Comparison of ENCODE assay signal across 19 cellular contexts in the genomic region with DNA sequence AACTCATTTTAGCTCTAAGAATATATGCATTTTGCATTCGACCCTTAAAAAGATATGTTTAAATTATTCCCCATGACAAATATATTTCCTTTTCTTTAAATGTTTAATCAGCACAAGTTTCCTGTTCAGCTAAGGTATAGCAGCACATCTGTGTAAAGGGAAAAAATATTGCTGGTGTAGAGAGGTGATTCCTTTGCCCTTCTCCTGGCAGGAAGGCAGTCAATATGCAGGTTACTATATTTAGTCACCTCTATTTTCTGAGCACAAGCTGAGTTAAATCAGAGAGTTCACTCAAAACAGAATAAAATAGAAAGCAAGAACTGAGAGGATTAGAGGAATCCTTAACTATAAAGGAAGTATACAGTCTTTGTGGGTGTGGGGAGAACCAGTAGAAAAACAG.
DNase-seq lines count a peak whose midpoint lies in the region; TF ChIP-seq lines count a peak whose summit lies in the region.
"Had no signal": no experiment of that assay in that cellular context is flagged by ENCODE, and none has a peak within 500 bp of the region (broad histone marks: within the 10 kb centered on the region; RNA-seq: fewer than 3 reads in every experiment).

No MANE protein-coding gene starts in this region.

- H3K14ac ChIP-seq in trophoblast cell (ENCODE audit: low read length) = no peak overlapping the region

- H2AK5ac ChIP-seq in trophoblast cell (ENCODE audit: low read length) = no peak overlapping the region

- H3K9me3 ChIP-seq in cardiac muscle cell (ENCODE audit: low read depth) (no peaks in the 10 kb centered on the region), right atrium auricular region (no peaks in the 10 kb centered on the region), Loucy (ENCODE audit: insufficient read depth, low read depth, low read length) (no peaks in the 10 kb centered on the region; the same call in 1 of the 2 replicates), trophoblast cell (ENCODE audit: insufficient read depth, low read depth, low read length) (no peaks in the 10 kb centered on the region), sigmoid colon (no peaks in the 10 kb centered on the region)
- H3K9me3 ChIP-seq: A549, HAP-1 had no signal

- H3K4ac ChIP-seq in trophoblast cell (ENCODE audit: low read depth, low read length) = no peak overlapping the region

- H4K12ac ChIP-seq in trophoblast cell (ENCODE audit: low read depth, low read length) = no peak overlapping the region

- peak overlapping the region; percentile 92 for H2BK120ac ChIP-seq in trophoblast cell (ENCODE audit: insufficient read depth, low read length, poor library complexity)

- no peak for TF ChIP-seq CTCF in cardiac muscle cell (IDR thresholded peaks at IDR 0.05; ENCODE audit: low read depth, low read length)
- TF ChIP-seq CTCF in right atrium auricular region (IDR thresholded peaks at IDR 0.05) = no peak
- TF ChIP-seq CTCF in Loucy (conservative IDR thresholded peaks at IDR 0.05; ENCODE audit: low read length) = no peak
- TF ChIP-seq CTCF in nephron progenitor cell (IDR thresholded peaks at IDR 0.05) = no peak
- no peak for TF ChIP-seq CTCF in sigmoid colon (IDR thresholded peaks at IDR 0.05)

- H4K8ac ChIP-seq in trophoblast cell (ENCODE audit: low read depth, low read length) = peak overlapping the region; percentile 62

- no peak overlapping the region for H3K9ac ChIP-seq in Loucy (ENCODE audit: low read depth, low read length, poor library complexity, severe bottlenecking)
- H3K9ac ChIP-seq in trophoblast cell (ENCODE audit: low read length) = no peak overlapping the region

- peak overlapping the region; percentile 87 for H3K27ac Mint-ChIP-seq in nephron progenitor cell
- H3K27ac Mint-ChIP-seq: CD4-positive, alpha-beta memory T cell; HFFc6 had no signal

- H3K23ac ChIP-seq in trophoblast cell (ENCODE audit: low read length) = no peak overlapping the region

- H3K27me3 ChIP-seq in cardiac muscle cell = no peaks in the 10 kb centered on the region
- H3K27me3 ChIP-seq in right atrium auricular region = no peaks in the 10 kb centered on the region
- H3K27me3 ChIP-seq in Loucy (ENCODE audit: insufficient read depth, low read length, poor library complexity, severe bottlenecking) = no peaks in the 10 kb centered on the region
- H3K27me3 ChIP-seq in trophoblast cell (ENCODE audit: insufficient read depth, low read length) = no peaks in the 10 kb centered on the region
- H3K27me3 ChIP-seq in sigmoid colon = no peaks in the 10 kb centered on the region

- H3K4me2 ChIP-seq in Loucy (ENCODE audit: low read depth, low read length, poor library complexity, severe bottlenecking) = peak overlapping the region; percentile 31
- no peak overlapping the region for H3K4me2 ChIP-seq in trophoblast cell (ENCODE audit: low read length)
- H3K4me2 ChIP-seq: A549 had no signal

- H3K79me2 ChIP-seq in Loucy (ENCODE audit: insufficient read depth, low read length) = no peaks in the 10 kb centered on the region
- peaks cover 2% of the 10 kb centered on the region for H3K79me2 ChIP-seq in trophoblast cell (ENCODE audit: control insufficient read depth, insufficient read depth, low read length, poor library complexity)

- H2AFZ ChIP-seq in Loucy (ENCODE audit: low read length) (no peak overlapping the region; the same call in 1 of the 2 replicates), trophoblast cell (ENCODE audit: insufficient read depth, low read length, poor library complexity) (no peak overlapping the region)

- no peaks in the 10 kb centered on the region for H3F3A ChIP-seq in Loucy (ENCODE audit: low read depth)

- H3K9me3 Mint-ChIP-seq in nephron progenitor cell = peaks cover 16% of the 10 kb centered on the region

- peaks cover 50% of the 10 kb centered on the region for H3K4me1 Mint-ChIP-seq in nephron progenitor cell
- H3K4me1 Mint-ChIP-seq: CD4-positive, alpha-beta memory T cell had no signal

- no peak for TF ChIP-seq POLR2A in sigmoid colon (IDR thresholded peaks at IDR 0.05)

- no peak overlapping the region for H3K4me3 ChIP-seq in cardiac muscle cell
- no peak overlapping the region for H3K4me3 ChIP-seq in right atrium auricular region
- H3K4me3 ChIP-seq in Loucy (ENCODE audit: low read length, poor library complexity, severe bottlenecking) = no peak overlapping the region
- no peak overlapping the region for H3K4me3 ChIP-seq in trophoblast cell (ENCODE audit: low read depth, low read length)
- H3K4me3 ChIP-seq in sigmoid colon = no peak overlapping the region
- H3K4me3 ChIP-seq: A549, HAP-1 had no signal

- no peaks in the 10 kb centered on the region for H3K9me2 ChIP-seq in Loucy (replicated peaks; ENCODE audit: low read depth, low read length)

- H3K36me3 ChIP-seq in cardiac muscle cell = no peaks in the 10 kb centered on the region
- H3K36me3 ChIP-seq in right atrium auricular region = no peaks in the 10 kb centered on the region
- H3K36me3 ChIP-seq in Loucy (ENCODE audit: insufficient read depth, low read length) = no peaks in the 10 kb centered on the region
- no peaks in the 10 kb centered on the region for H3K36me3 ChIP-seq in trophoblast cell (ENCODE audit: control insufficient read depth in 1 of 2, insufficient read depth in 2 of 2, low read length in 2 of 2)
- H3K36me3 ChIP-seq in sigmoid colon = no peaks in the 10 kb centered on the region
- H3K36me3 ChIP-seq: HAP-1 had no signal

- H3K79me1 ChIP-seq in trophoblast cell (ENCODE audit: low read length) = peaks cover 9% of the 10 kb centered on the region

- DNase-seq in cardiac muscle cell (ENCODE audit: low read depth in 1 of 2, low spot score in 1 of 2) (no peak), right atrium auricular region (ENCODE audit: low spot score) (no peak), nephron progenitor cell (no peak), trophoblast cell (no peak), sigmoid colon (no peak), AG08395 (ENCODE audit: low spot score) (no peak)
- DNase-seq: 8988T; ACHN; C1 segment of cervical spinal cord; Calu3; CD4-positive, alpha-beta memory T cell; COR-L47; DMS79 treated with DMSO at 0.1 percent for 48 hours; GF-D8; GOT3; HFFc6 had no signal

- peak overlapping the region; percentile 90 for H2BK12ac ChIP-seq in trophoblast cell (ENCODE audit: low read length)

- no peaks in the 10 kb centered on the region for H3K27me3 Mint-ChIP-seq in nephron progenitor cell (ENCODE audit: low read depth, poor library complexity)

- H3K18ac ChIP-seq in trophoblast cell (ENCODE audit: low read length) = no peak overlapping the region

- H3K4me1 ChIP-seq in cardiac muscle cell (ENCODE audit: low read depth) (peaks cover 20% of the 10 kb centered on the region), right atrium auricular region (no peaks in the 10 kb centered on the region), Loucy (ENCODE audit: insufficient read depth, low read length, poor library complexity, severe bottlenecking) (peaks cover 21% of the 10 kb centered on the region), trophoblast cell (ENCODE audit: control insufficient read depth in 1 of 2, insufficient read depth in 2 of 2, low read length in 2 of 2) (peaks cover 5 to 10% of the 10 kb centered on the region in 2 experiments), sigmoid colon (no peaks in the 10 kb centered on the region)
- H3K4me1 ChIP-seq: A549, HAP-1 had no signal

- peak overlapping the region; percentile 21 for H3K27ac ChIP-seq in cardiac muscle cell
- H3K27ac ChIP-seq in right atrium auricular region = no peak overlapping the region
- peak overlapping the region; percentile 53 for H3K27ac ChIP-seq in trophoblast cell (ENCODE audit: low read depth, low read length)
- H3K27ac ChIP-seq in sigmoid colon = no peak overlapping the region
- H3K27ac ChIP-seq: A549 had no signal

- H4K20me1 ChIP-seq in Loucy (ENCODE audit: insufficient read depth, low read length, poor library complexity, severe bottlenecking) = no peaks in the 10 kb centered on the region

- no CpG with 5 or more reads among the region's 1 CpG for WGBS in trophoblast cell (ENCODE audit: extremely low coverage, insufficient coverage, insufficient read length)
- WGBS in sigmoid colon, 2 donors = 16 to 21% methylated on average over 1 of the region's 1 CpG

- H4K91ac ChIP-seq in trophoblast cell (ENCODE audit: low read depth, low read length) = peak overlapping the region; percentile 94

- intact Hi-C loops in sigmoid colon (cut with DNase I) = no loop called here

- peaks cover 4% of the 10 kb centered on the region for H3K36me3 Mint-ChIP-seq in nephron progenitor cell (ENCODE audit: low read depth)
- H3K36me3 Mint-ChIP-seq: CD4-positive, alpha-beta memory T cell had no signal

- H2BK5ac ChIP-seq in trophoblast cell (ENCODE audit: low read depth, low read length, poor library complexity) = peak overlapping the region; percentile 66

- no peak for TF ChIP-seq EP300 in sigmoid colon (IDR thresholded peaks at IDR 0.05)

- H3K4me3 Mint-ChIP-seq in nephron progenitor cell = peak overlapping the region; percentile 12
- H3K4me3 Mint-ChIP-seq: CD4-positive, alpha-beta memory T cell; HFFc6 had no signal

Comparison
In these comparisons a context has a peak if more than half of its experiments do, and no peak if none do; other contexts are left out.
1. H3K27ac ChIP-seq: peak in cardiac muscle cell (single experiment) and trophoblast cell (single experiment); none in right atrium auricular region (0 of 2) and sigmoid colon (0 of 4).